In genomic region chr4:39360611-39361010, GRCh38 we compare ENCODE assay signal across 6 cellular contexts. TPM values are rescaled to one million over a fixed set of nuclear protein-coding genes. Genes with fewer than 3 reads are reported as not detected.
"Had no signal": no experiment of that assay in that cellular context is flagged by ENCODE, and none has a peak within 500 bp of the region (broad histone marks: within the 10 kb centered on the region; RNA-seq: fewer than 3 reads in every experiment).

No MANE protein-coding gene starts in this region.

RNA-seq across cellular contexts. Expression of gene KLB, which starts 46.1 kb away (rescaled TPM):
- total RNA-seq: activated CD4-positive, alpha-beta T cell treated with anti-CD3 and anti-CD28 coated beads, Interleukin-2, amount 10 ng/mL, durations not matched to agents 24 days and 14 days; activated CD8-positive, alpha-beta T cell treated with anti-CD3 and anti-CD28 coated beads, Interleukin-2, amount 10 ng/mL, durations not matched to agents 7 days and 5 days; chondrocyte; dermis blood vessel endothelial cell; foreskin keratinocyte; left ventricle myocardium inferior had no signal
